Comparison of ENCODE assay signal across 1 cellular context in the genomic region with DNA sequence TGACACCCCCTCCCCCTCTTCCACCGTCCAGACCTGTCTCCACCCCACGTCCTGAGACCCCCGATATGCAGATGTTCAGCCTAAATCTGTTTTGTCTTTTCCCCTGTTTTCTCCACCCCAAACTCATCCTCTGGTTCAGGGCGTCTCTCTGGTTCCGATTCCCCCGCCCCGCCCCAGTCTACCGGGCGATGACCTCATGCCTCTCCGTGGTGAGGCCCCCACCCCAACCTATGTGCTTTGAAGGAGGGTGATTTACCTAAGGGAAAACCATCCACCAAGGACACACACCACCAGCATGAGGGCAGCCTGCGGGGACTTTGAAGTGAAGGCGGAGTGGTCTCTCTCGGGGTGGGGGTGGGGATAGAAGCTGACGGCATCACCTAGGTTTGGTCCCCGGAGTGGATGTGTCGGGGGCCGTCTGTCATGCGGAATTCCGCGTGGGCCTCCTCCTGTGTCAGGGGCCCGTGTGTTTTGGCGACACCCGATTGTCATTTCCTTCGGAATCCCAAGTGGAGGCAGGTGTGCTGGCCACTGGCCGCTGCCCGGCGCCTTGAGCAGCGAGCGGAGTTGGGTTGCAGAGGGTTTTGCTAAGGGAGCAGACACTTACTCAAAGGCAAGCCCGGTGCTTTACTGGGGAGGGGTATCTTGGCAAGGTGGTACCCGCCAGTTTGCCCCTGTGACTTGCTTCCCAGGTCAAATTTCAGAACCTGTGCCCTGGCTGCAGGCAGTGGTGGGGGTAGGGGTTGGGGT.
TF ChIP-seq lines count a peak whose summit lies in the region.

No MANE protein-coding gene starts in this region.

TF ChIP-seq in IMR-90, 13 proteins besides CTCF, POLR2A, EP300 and RAD21:
- no peak for TF ChIP-seq RCOR1 (IDR thresholded peaks at IDR 0.05; ENCODE audit: insufficient replicate concordance, low read length)
- TF ChIP-seq MAZ (IDR thresholded peaks at IDR 0.05; ENCODE audit: borderline replicate concordance, low read depth, low read length): peak; percentile 26
